18 cellular contexts compared by ENCODE assay signal in genomic region chr17:50679008-50679544, GRCh38. TPM values are rescaled to one million over a fixed set of nuclear protein-coding genes. Genes with fewer than 3 reads are reported as not detected.
DNase-seq lines count a peak whose midpoint lies in the region; ATAC-seq, FAIRE-seq and TF ChIP-seq lines count a peak whose summit lies in the region.
"Had no signal": no experiment of that assay in that cellular context is flagged by ENCODE, and none has a peak within 500 bp of the region (broad histone marks: within the 10 kb centered on the region; RNA-seq: fewer than 3 reads in every experiment).

No MANE protein-coding gene starts in this region.

- RAD21 ChIA-PET in HCT116 (lab: Charles Lee; ENCODE audit: low non-redundant PET in 1 of 2, low total read pairs in 2 of 2, uncharacterized antibody in 2 of 2, unreplicated experiment in 2 of 2): interaction anchor here in 1 of 2 experiments (0.7 kb wide), 1 partner anchor 16 kb away, joined by 3 read pairs; no protein-coding TSS in a partner anchor

- H3K9ac ChIP-seq in HCT116 (ENCODE audit: low read length) (no peak overlapping the region), kidney (ENCODE audit: low read length in 2 of 2) (no peak overlapping the region)
- H3K9ac ChIP-seq: BLaER1 had no signal

- H3K4me2 ChIP-seq in HCT116 (ENCODE audit: low read length): no peak overlapping the region
- H3K4me2 ChIP-seq: BLaER1 had no signal

- TF ChIP-seq CTCF in HCT116 (IDR thresholded peaks at IDR 0.05 in 2 of 3, conservative IDR thresholded peaks at IDR 0.05 in 1 of 3; ENCODE audit: borderline replicate concordance in 1 of 3, insufficient read depth in 1 of 3, low read depth in 2 of 3, low read length in 2 of 3) (no peak), kidney (IDR thresholded peaks at IDR 0.05; ENCODE audit: borderline replicate concordance, extremely low read depth, insufficient read depth) (no peak)

- POLR2A ChIA-PET in HCT116 (lab: Charles Lee): interaction anchor here (0.8 kb wide), 1 partner anchor 42 kb away, joined by 3 read pairs; no protein-coding TSS in a partner anchor

- TF ChIP-seq RAD21 in HCT116 (IDR thresholded peaks at IDR 0.05; ENCODE audit: low read depth): no peak

- no peak for FAIRE-seq in kidney (lab: Jason Lieb, UNC)
- FAIRE-seq: G401.6, GM12891, HTR-8/SVneo had no signal

- TF ChIP-seq POLR2A in HCT116 (IDR thresholded peaks at IDR 0.05; ENCODE audit: borderline replicate concordance, extremely low read depth, insufficient read depth, insufficient read length): no peak

- H3K4me1 ChIP-seq in HCT116 (ENCODE audit: control insufficient read depth in 1 of 2, insufficient read depth in 2 of 2, low read length in 2 of 2) (peaks cover 26 to 57% of the 10 kb centered on the region in 2 experiments), kidney (ENCODE audit: control insufficient read depth in 1 of 2, insufficient read depth in 1 of 2, low read depth in 1 of 2, low read length in 2 of 2) (peaks cover 0 to 5% of the 10 kb centered on the region in 2 donors)
- H3K4me1 ChIP-seq: BLaER1 had no signal

- TSS peak; percentile 37 for BruUV-seq in HCT116 (replicated peaks; lab: Mats Ljungman, UMichigan)

- no peak overlapping the region for H2AFZ ChIP-seq in HCT116 (ENCODE audit: low read depth, low read length, poor library complexity, severe bottlenecking)

- DNase-seq in activated effector memory CD4-positive, alpha-beta T cell treated with anti-CD3 and anti-CD28 coated beads, Interleukin-2, amount 50 U/mL, for 16 hours: peak; percentile 43
- no peak for DNase-seq in activated effector memory CD4-positive, alpha-beta T cell treated with Interleukin-2 at 50 U/mL for 16 hours
- no peak for DNase-seq in HCT116 (ENCODE audit: low read depth, low spot score)
- DNase-seq in kidney: peak; percentile 43
- DNase-seq in mesenteric fat pad (ENCODE audit: low spot score): peak; percentile 68
- no peak for DNase-seq in DMS53 (lab: John Stamatoyannopoulos, UW)
- no peak for DNase-seq in caudate nucleus (lab: John Stamatoyannopoulos, UW)
- DNase-seq: AML-193, DMS79 treated with DMSO at 0.1 percent for 48 hours, EL, GOT3, HFFc6 had no signal

- H3K9me2 ChIP-seq in HCT116 (ENCODE audit: insufficient read depth): no peaks in the 10 kb centered on the region

- no peaks in the 10 kb centered on the region for H3K79me2 ChIP-seq in HCT116 (ENCODE audit: insufficient read depth, low read length)

- intact Hi-C loops in HCT116 (cut with micrococcal nuclease): no loop called here
- intact Hi-C loops in kidney (cut with DNase I): loop anchor here (10.0 kb wide), 1 partner anchor 124 kb away; no protein-coding TSS in a partner anchor

- no peaks in the 10 kb centered on the region for H3K27me3 ChIP-seq in HCT116 (ENCODE audit: insufficient read depth, low read length)
- H3K27me3 ChIP-seq: BLaER1 had no signal

- ATAC-seq in HCT116 (no peak), GM21619 (IDR thresholded peaks at IDR 0.05; ENCODE audit: unreplicated experiment) (no peak)

- H3K27ac ChIP-seq in HCT116 (ENCODE audit: low read depth, low read length) (no peak overlapping the region), kidney (ENCODE audit: low read depth in 2 of 2, low read length in 2 of 2) (no peak overlapping the region), caudate nucleus (ENCODE audit: low read depth, low read length) (no peak overlapping the region)
- H3K27ac ChIP-seq: 22Rv1, BLaER1 had no signal

- H3K9me3 ChIP-seq in HCT116 (ENCODE audit: control insufficient read depth in 1 of 2, insufficient read depth in 1 of 2, low read depth in 1 of 2, low read length in 2 of 2) (no peaks in the 10 kb centered on the region), kidney (ENCODE audit: control insufficient read depth in 1 of 2, low read length in 2 of 2) (no peaks in the 10 kb centered on the region)
- H3K9me3 ChIP-seq: BLaER1 had no signal

- H3K36me3 ChIP-seq in HCT116 (ENCODE audit: control insufficient read depth in 1 of 2, insufficient read depth in 2 of 2, low read length in 2 of 2) (no peaks in the 10 kb centered on the region), kidney (ENCODE audit: control insufficient read depth in 1 of 2, insufficient read depth in 2 of 2, low read length in 2 of 2) (no peaks in the 10 kb centered on the region)
- H3K36me3 ChIP-seq: BLaER1 had no signal

- CTCF ChIA-PET in HCT116 (lab: Charles Lee): interaction anchor here (1.6 kb wide), 1 partner anchor 17 kb away, joined by 4 read pairs; no protein-coding TSS in a partner anchor

- H4K20me1 ChIP-seq in HCT116 (ENCODE audit: insufficient read depth): no peaks in the 10 kb centered on the region
- H4K20me1 ChIP-seq: BLaER1 had no signal

- H3K4me3 ChIP-seq in HCT116 (replicated peaks in 1 of 2; ENCODE audit: low read depth in 1 of 2, low read length in 2 of 2) (no peak overlapping the region), kidney (ENCODE audit: low read length in 2 of 2) (no peak overlapping the region)
- H3K4me3 ChIP-seq: BLaER1 had no signal

TF ChIP-seq in HCT116, 20 proteins besides CTCF, POLR2A, EP300 and RAD21 (continues in another document):
- TF ChIP-seq SRF (IDR thresholded peaks at IDR 0.05; ENCODE audit: low read depth) (no peak), EGR1 (IDR thresholded peaks at IDR 0.05; ENCODE audit: low read depth) (no peak), SIN3A (IDR thresholded peaks at IDR 0.05; ENCODE audit: low read depth) (no peak), ZFX (IDR thresholded peaks at IDR 0.05) (no peak), FOSL1 (IDR thresholded peaks at IDR 0.05; ENCODE audit: low read depth) (no peak), TCF7L2 (IDR thresholded peaks at IDR 0.05; ENCODE audit: borderline replicate concordance, extremely low read depth, insufficient read depth, insufficient read length) (no peak), REST (IDR thresholded peaks at IDR 0.05; ENCODE audit: low read depth) (no peak), ZBTB33 (IDR thresholded peaks at IDR 0.05; ENCODE audit: extremely low read depth, insufficient replicate concordance, low read length) (no peak), CBX3 (IDR thresholded peaks at IDR 0.05; ENCODE audit: low read depth) (no peak), POLR2AphosphoS5 (IDR thresholded peaks at IDR 0.05; ENCODE audit: low read depth, low read length) (no peak), ELF1 (IDR thresholded peaks at IDR 0.05; ENCODE audit: borderline replicate concordance, low read depth) (no peak), SP1 (IDR thresholded peaks at IDR 0.05; ENCODE audit: low read depth) (no peak), YY1 (IDR thresholded peaks at IDR 0.05; ENCODE audit: extremely low read depth, insufficient replicate concordance, low read depth, low read length) (no peak), EZH2 (IDR thresholded peaks at IDR 0.05) (no peak)
- TF ChIP-seq, protein P1, sequence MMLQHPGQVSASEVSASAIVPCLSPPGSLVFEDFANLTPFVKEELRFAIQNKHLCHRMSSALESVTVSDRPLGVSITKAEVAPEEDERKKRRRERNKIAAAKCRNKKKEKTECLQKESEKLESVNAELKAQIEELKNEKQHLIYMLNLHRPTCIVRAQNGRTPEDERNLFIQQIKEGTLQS (IDR thresholded peaks at IDR 0.05): no peak

RNA-seq across cellular contexts. Expression of gene ANKRD40, which starts 28.6 kb away (rescaled TPM):
- 72.0 TPM for total RNA-seq in HCT116 (2021; ENCODE audit: unreplicated experiment)
- polyA plus RNA-seq in HCT116 (2012): 20.0 and 26.1 TPM in 2 replicates
- 37.6 TPM for total RNA-seq in kidney
- polyA plus RNA-seq in kidney (ENCODE audit: insufficient read depth, low read depth, low replicate concordance): 15.8 TPM
- 92.0 TPM for total RNA-seq in mesenteric fat pad

RNA-seq across cellular contexts. Expression of gene LUC7L3, which starts 40.3 kb away (rescaled TPM):
- total RNA-seq in HCT116 (2021; ENCODE audit: unreplicated experiment) (184 TPM), kidney (91.9 TPM), mesenteric fat pad (78.6 TPM)
- polyA plus RNA-seq in HCT116 (2012): 65.6 and 97.0 TPM in 2 replicates
- polyA plus RNA-seq in kidney (ENCODE audit: insufficient read depth, low read depth, low replicate concordance): 74.3 TPM

RNA-seq across cellular contexts. Expression of gene ABCC3, which starts 44.4 kb away (rescaled TPM):
- 66.2 TPM for total RNA-seq in HCT116 (2021; ENCODE audit: unreplicated experiment)
- polyA plus RNA-seq in HCT116 (2012): 40.1 and 55.8 TPM in 2 replicates
- total RNA-seq in kidney: 156 TPM
- 9.3 TPM for polyA plus RNA-seq in kidney (ENCODE audit: insufficient read depth, low read depth, low replicate concordance)
- total RNA-seq in mesenteric fat pad: 52.8 TPM

Comparison
In these comparisons a context has a peak if more than half of its experiments do, and no peak if none do; other contexts are left out.
1. DNase-seq: peak in activated effector memory CD4-positive, alpha-beta T cell treated with anti-CD3 and anti-CD28 coated beads, Interleukin-2, amount 50 U/mL, for 16 hours (single experiment), kidney (single experiment) and mesenteric fat pad (single experiment); none in activated effector memory CD4-positive, alpha-beta T cell treated with Interleukin-2 at 50 U/mL for 16 hours (single experiment), HCT116 (single experiment), DMS53 (single experiment) and caudate nucleus (0 of 61).